9 cellular contexts compared by ENCODE assay signal in the genomic region with DNA sequence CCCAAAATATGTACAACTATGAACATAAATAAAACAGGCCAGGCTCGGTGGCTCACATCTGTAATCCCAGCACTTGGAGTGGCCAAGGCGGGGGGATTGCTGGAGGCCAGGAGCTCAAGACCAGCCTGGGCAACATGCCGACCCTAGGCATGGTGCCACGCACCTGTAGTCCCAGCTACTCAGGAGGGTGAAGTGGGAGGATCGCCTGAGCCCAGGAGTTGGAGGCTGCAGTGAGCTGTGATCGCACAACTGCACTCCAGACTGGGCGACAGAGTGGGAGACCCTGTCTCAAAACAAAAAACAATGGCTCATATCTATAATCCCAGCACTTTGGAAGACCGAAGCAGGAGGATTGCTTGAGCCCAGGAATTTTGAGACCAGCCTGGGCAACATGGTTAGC. TPM values are rescaled to one million over a fixed set of nuclear protein-coding genes. Genes with fewer than 3 reads are reported as not detected.
DNase-seq lines count a peak whose midpoint lies in the region; ATAC-seq, FAIRE-seq and TF ChIP-seq lines count a peak whose summit lies in the region.
"Had no signal": no experiment of that assay in that cellular context is flagged by ENCODE, and none has a peak within 500 bp of the region (broad histone marks: within the 10 kb centered on the region; RNA-seq: fewer than 3 reads in every experiment).

No MANE protein-coding gene starts in this region.

- H3K9me2 ChIP-seq in Karpas-422 (replicated peaks; ENCODE audit: insufficient read depth, low read length): no peaks in the 10 kb centered on the region

- BruUV-seq in Calu3 (replicated peaks; lab: Mats Ljungman, UMichigan): no TSS peak
- no TSS peak for BruUV-seq in K562 (replicated peaks; lab: Mats Ljungman, UMichigan)

- CTCF ChIA-PET in Calu3 (lab: Charles Lee) (interaction anchor here (1.1 kb wide), 1 partner anchor 73 kb away, joined by 4 read pairs; no protein-coding TSS in a partner anchor), K562 (lab: Yijun Ruan, JAX; ENCODE audit: low intra/inter-chr PET ratio) (no interaction called here)

- WGBS in K562 (ENCODE audit: insufficient coverage, low coverage, missing lambda C conversion rate): 4% methylated on average over 8 of the region's 8 CpGs

- H3K9ac ChIP-seq in Karpas-422 (ENCODE audit: low read length) (peak overlapping the region; percentile 92), K562 (ENCODE audit: insufficient read depth in 1 of 2, low read depth in 2 of 2, low read length in 2 of 2) (peak overlapping the region; percentile 81 to 90)
- H3K9ac ChIP-seq: parathyroid adenoma had no signal

- no peak for TF ChIP-seq EP300 in K562 (IDR thresholded peaks at IDR 0.05; ENCODE audit: low read length)

- H4K20me1 ChIP-seq in Karpas-422 (ENCODE audit: insufficient read depth, low read depth, low read length) (no peaks in the 10 kb centered on the region; the same call in 1 of the 2 replicates), K562 (replicated peaks; ENCODE audit: control insufficient read depth, insufficient read depth, low read length) (no peaks in the 10 kb centered on the region)

- H3K9me3 Mint-ChIP-seq in Calu3 (ENCODE audit: low read depth, unreplicated experiment) (no peaks in the 10 kb centered on the region), natural killer cell (no peaks in the 10 kb centered on the region)

- intact Hi-C loops in Calu3 (cut with micrococcal nuclease; ENCODE audit: unreplicated experiment) (loop anchor here (5.0 kb wide), 1 partner anchor 71 kb away; no protein-coding TSS in a partner anchor), K562 (cut with micrococcal nuclease) (no loop called here), natural killer cell (cut with micrococcal nuclease) (no loop called here)

- H3K4me3 Mint-ChIP-seq in Calu3 (ENCODE audit: low read depth, unreplicated experiment): peak overlapping the region; percentile 88
- H3K4me3 Mint-ChIP-seq in natural killer cell: peak overlapping the region; percentile 51

- H3K4me2 ChIP-seq in Karpas-422 (ENCODE audit: low read depth, low read length, poor library complexity, severe bottlenecking) (peak overlapping the region; percentile 85), K562 (ENCODE audit: insufficient read depth, low read length) (peak overlapping the region; percentile 89)

- H3K27me3 Mint-ChIP-seq in Calu3 (ENCODE audit: unreplicated experiment) (no peaks in the 10 kb centered on the region), natural killer cell (ENCODE audit: low read depth in 2 of 2) (no peaks in the 10 kb centered on the region)

- no peak overlapping the region for H2AFZ ChIP-seq in Karpas-422 (ENCODE audit: low read length)
- H2AFZ ChIP-seq in K562 (ENCODE audit: low read depth, low read length): no peak overlapping the region
- H2AFZ ChIP-seq: parathyroid adenoma had no signal

- no peak for TF ChIP-seq RAD21 in K562 (CRISPR knock-in tag; conservative IDR thresholded peaks at IDR 0.05 in 1 of 2, IDR thresholded peaks at IDR 0.05 in 1 of 2)

- H3K4me3 ChIP-seq in Karpas-422 (ENCODE audit: low read length) (peak overlapping the region; percentile 82), K562 (peak overlapping the region; percentile 89)

- DNase-seq in Calu3: no peak
- no peak for DNase-seq in Karpas-422
- no peak for DNase-seq in K562 (ENCODE audit: extremely low read depth in 1 of 4, low spot score in 3 of 4)
- DNase-seq in natural killer cell: no peak
- DNase-seq in stimulated activated CD4-positive, alpha-beta T cell treated with anti-CD3 and anti-CD28 coated beads, Interleukin-15, amount 100 ng/mL, for 24 hours: no peak
- no peak for DNase-seq in stimulated activated naive CD4-positive, alpha-beta T cell treated with Interleukin-2 at 50 U/mL for 16 hours (lab: John Stamatoyannopoulos, UW)
- no peak for DNase-seq in activated CD8-positive, alpha-beta memory T cell treated with anti-CD3 and anti-CD28 coated beads, Interleukin-2, amount 50 U/mL, for 4 hours
- no peak for DNase-seq in NCI-H524 (lab: John Stamatoyannopoulos, UW)

- no peaks in the 10 kb centered on the region for H3K9me1 ChIP-seq in K562 (ENCODE audit: control insufficient read depth, insufficient read depth, low read length)

- no peak overlapping the region for H3K27ac Mint-ChIP-seq in Calu3 (ENCODE audit: unreplicated experiment)
- peak overlapping the region in 1 of 2 donors; percentile 83 for H3K27ac Mint-ChIP-seq in natural killer cell

- ATAC-seq in K562 (no peak; the same call in 2 of the 3 replicates), natural killer cell (no peak)

- POLR2A ChIA-PET in K562 (lab: Yijun Ruan, JAX): interaction anchor here (0.5 to 1.3 kb wide), 5 partner anchors 11 to 261 kb away, joined by 3 to 5 read pairs (median 3); no protein-coding TSS in a partner anchor

- H3K4me1 ChIP-seq in Karpas-422 (ENCODE audit: low read length): peaks cover 24% of the 10 kb centered on the region
- peaks cover 4 to 6% of the 10 kb centered on the region in 2 experiments; a peak in 3 of 5 replicates for H3K4me1 ChIP-seq in K562 (replicated peaks in 1 of 2; ENCODE audit: control insufficient read depth in 2 of 2, insufficient read depth in 2 of 2, low read length in 2 of 2)
- H3K4me1 ChIP-seq: parathyroid adenoma had no signal

- no peak overlapping the region for H3K27ac ChIP-seq in Karpas-422 (ENCODE audit: low read length)
- H3K27ac ChIP-seq in K562 (ENCODE audit: extremely low read depth, low read depth, low read length): peak overlapping the region; percentile 18; the same call in 2 of the 3 replicates
- H3K27ac ChIP-seq: parathyroid adenoma had no signal

- TF ChIP-seq CTCF in Calu3 (IDR thresholded peaks at IDR 0.05; ENCODE audit: unreplicated experiment): no peak
- TF ChIP-seq CTCF in K562 (IDR thresholded peaks at IDR 0.05 in 2 of 3, conservative IDR thresholded peaks at IDR 0.05 in 1 of 3; ENCODE audit: insufficient read depth in 2 of 3, low read depth in 1 of 3, low read length in 3 of 3): no peak
- TF ChIP-seq CTCF in natural killer cell (IDR thresholded peaks at IDR 0.05): no peak

- H3K79me2 ChIP-seq in Karpas-422 (ENCODE audit: low read length) (peaks cover 60% of the 10 kb centered on the region), K562 (ENCODE audit: control insufficient read depth, insufficient read depth, low read length) (peaks cover 59% of the 10 kb centered on the region)

- H3K4me1 Mint-ChIP-seq in Calu3 (ENCODE audit: low read depth, unreplicated experiment) (peaks cover 9% of the 10 kb centered on the region), natural killer cell (peaks cover 25 to 31% of the 10 kb centered on the region in 2 donors)

- FAIRE-seq in K562 (lab: Jason Lieb, UNC): no peak

- H3K36me3 Mint-ChIP-seq in Calu3 (ENCODE audit: insufficient read depth, unreplicated experiment) (peaks cover 20% of the 10 kb centered on the region), natural killer cell (no peaks in the 10 kb centered on the region)

- no peaks in the 10 kb centered on the region for H3K27me3 ChIP-seq in Karpas-422 (ENCODE audit: low read length)
- no peaks in the 10 kb centered on the region for H3K27me3 ChIP-seq in K562 (ENCODE audit: control insufficient read depth in 2 of 2, insufficient read depth in 2 of 2, low read length in 2 of 2)

- no peaks in the 10 kb centered on the region for H3K9me3 ChIP-seq in Karpas-422 (ENCODE audit: low read length)
- H3K9me3 ChIP-seq in K562 (replicated peaks; ENCODE audit: control insufficient read depth, insufficient read depth, low read depth, low read length): no peaks in the 10 kb centered on the region

- H3K36me3 ChIP-seq in Karpas-422 (ENCODE audit: insufficient read depth, low read length) (peaks cover 16% of the 10 kb centered on the region; the same call in 1 of the 2 replicates), K562 (ENCODE audit: control insufficient read depth, insufficient read depth, low read length) (peaks cover 23% of the 10 kb centered on the region; the same call in 2 of the 3 replicates)

- in situ Hi-C loops in K562 (cut with MboI): loop anchor here (5.0 kb wide), 1 partner anchor 81 kb away; no protein-coding TSS in a partner anchor

- no peak for TF ChIP-seq POLR2A in K562 (conservative IDR thresholded peaks at IDR 0.05)

RNA-seq across cellular contexts. Expression of a gene that starts 1.5 kb away (rescaled TPM):
- total RNA-seq in Calu3 (2022) (15.4 and 15.7 TPM in 2 replicates), K562 (2014; rRNA removed) (16.1 and 17.6 TPM in 2 replicates), K562 (2014; rRNA removed; fragmentation: Illumina TruSeq; extraction: Trizol) (31.7 and 40.5 TPM in 2 replicates), K562 (2015; rRNA removed; fragmentation: Illumina TruSeq; extraction: Trizol) (27.2 and 30.2 TPM in 2 replicates), K562 (2021) (22.5 and 23.1 TPM in 2 replicates), natural killer cell (10 to 100 TPM; 14.6 to 18.3 (median 14.9) TPM)
- total RNA-seq in Karpas-422 (2014; rRNA removed; shearing (Covaris generic); ENCODE audit: low replicate concordance): 23.2 and 32.6 TPM in 2 replicates
- total RNA-seq in K562 (2011; cell fraction: chromatin; rRNA removed; ENCODE audit: low replicate concordance): 9.3 and 32.6 TPM in 2 replicates
- total RNA-seq in K562 (2011; cell fraction: nucleolus; rRNA removed): 9.8 and 12.0 TPM in 2 replicates
- total RNA-seq in K562 (2011; cell fraction: nucleoplasm; rRNA removed): 16.6 and 25.2 TPM in 2 replicates
- polyA plus RNA-seq in K562 (2011; rRNA removed) (19.6 and 29.7 TPM in 2 replicates), K562 (2014; fragmentation: Illumina TruSeq; extraction: Trizol) (21.7 and 23.9 TPM in 2 replicates), K562 (2014; fragmentation: Nextera tagmentation; extraction: Ambion mirVana) (10 to 100 TPM; 10.2 to 17.6 TPM), K562 (2014; rRNA removed) (15.9 and 17.2 TPM in 2 replicates)
- polyA plus RNA-seq in K562 (2011; cell fraction: cytosol; rRNA removed): 5.5 and 7.6 TPM in 2 replicates
- 10.6 and 13.1 TPM in 2 replicates for polyA plus RNA-seq in K562 (2011; cell fraction: nucleus; rRNA removed)
- 12.4 and 12.6 TPM in 2 replicates for polyA plus RNA-seq in K562 (2012)
- 34.3 and 35.6 TPM in 2 replicates for polyA minus RNA-seq in K562 (2011; rRNA and poly(A)+ RNA removed)
- polyA minus RNA-seq in K562 (2011; cell fraction: cytosol; rRNA and poly(A)+ RNA removed): 10.6 and 16.1 TPM in 2 replicates
- 11.8 and 16.2 TPM in 2 replicates for polyA minus RNA-seq in K562 (2011; cell fraction: nucleus; rRNA and poly(A)+ RNA removed)

RNA-seq across cellular contexts. Expression of a gene that starts 26.1 kb away (rescaled TPM):
- not detected in 2 replicates for total RNA-seq in Calu3 (2022)
- total RNA-seq in Karpas-422 (2014; rRNA removed; shearing (Covaris generic); ENCODE audit: low replicate concordance): 41.6 and 58.5 TPM in 2 replicates
- total RNA-seq in K562 (2011; cell fraction: chromatin; rRNA removed; ENCODE audit: low replicate concordance): 37.8 and 44.9 TPM in 2 replicates
- 39.6 and 44.5 TPM in 2 replicates for total RNA-seq in K562 (2011; cell fraction: nucleolus; rRNA removed)
- 42.6 and 48.0 TPM in 2 replicates for total RNA-seq in K562 (2011; cell fraction: nucleoplasm; rRNA removed)
- 29.1 and 34.2 TPM in 2 replicates for total RNA-seq in K562 (2014; rRNA removed)
- total RNA-seq in K562 (2014; rRNA removed; fragmentation: Illumina TruSeq; extraction: Trizol): 42.6 and 43.6 TPM in 2 replicates
- total RNA-seq in K562 (2015; rRNA removed; fragmentation: Illumina TruSeq; extraction: Trizol): 38.2 and 41.0 TPM in 2 replicates
- total RNA-seq in K562 (2021): 35.4 and 36.4 TPM in 2 replicates
- polyA plus RNA-seq in K562 (2011; rRNA removed): 48.7 and 95.5 TPM in 2 replicates
- 58.3 and 118 TPM in 2 replicates for polyA plus RNA-seq in K562 (2011; cell fraction: cytosol; rRNA removed)
- polyA plus RNA-seq in K562 (2011; cell fraction: nucleus; rRNA removed): 33.5 and 44.6 TPM in 2 replicates
- 41.1 and 52.0 TPM in 2 replicates for polyA plus RNA-seq in K562 (2012)
- 46.4 and 47.4 TPM in 2 replicates for polyA plus RNA-seq in K562 (2014; fragmentation: Illumina TruSeq; extraction: Trizol)
- 10 to 100 TPM; 63.7 to 68.6 TPM for polyA plus RNA-seq in K562 (2014; fragmentation: Nextera tagmentation; extraction: Ambion mirVana)
- 32.2 and 33.8 TPM in 2 replicates for polyA plus RNA-seq in K562 (2014; rRNA removed)
- polyA minus RNA-seq in K562 (2011; rRNA and poly(A)+ RNA removed): 90.1 and 183 TPM in 2 replicates
- 26.7 and 55.8 TPM in 2 replicates for polyA minus RNA-seq in K562 (2011; cell fraction: cytosol; rRNA and poly(A)+ RNA removed)
- polyA minus RNA-seq in K562 (2011; cell fraction: nucleus; rRNA and poly(A)+ RNA removed): 19.7 and 23.4 TPM in 2 replicates
- 100 to 1,000 TPM in 2 of 3 donors, 10 to 100 TPM in 1; 87.9 to 103 (median 102) TPM for total RNA-seq in natural killer cell

RNA-seq across cellular contexts. Expression of a gene that starts 52.0 kb away (rescaled TPM):
- total RNA-seq in Calu3 (2022) (39.7 and 40.6 TPM in 2 replicates), K562 (2014; rRNA removed) (9.8 and 15.5 TPM in 2 replicates), K562 (2014; rRNA removed; fragmentation: Illumina TruSeq; extraction: Trizol) (18.8 and 20.8 TPM in 2 replicates), K562 (2015; rRNA removed; fragmentation: Illumina TruSeq; extraction: Trizol) (15.6 and 17.4 TPM in 2 replicates), K562 (2021) (30.7 TPM in 2 replicates), natural killer cell (10 to 100 TPM; 39.0 to 43.9 (median 41.5) TPM)
- total RNA-seq in Karpas-422 (2014; rRNA removed; shearing (Covaris generic); ENCODE audit: low replicate concordance): 23.8 and 32.0 TPM in 2 replicates
- 18.5 and 28.6 TPM in 2 replicates for total RNA-seq in K562 (2011; cell fraction: chromatin; rRNA removed; ENCODE audit: low replicate concordance)
- total RNA-seq in K562 (2011; cell fraction: nucleolus; rRNA removed): 23.0 and 25.2 TPM in 2 replicates
- total RNA-seq in K562 (2011; cell fraction: nucleoplasm; rRNA removed): 21.9 and 25.4 TPM in 2 replicates
- polyA plus RNA-seq in K562 (2011; rRNA removed) (31.1 and 44.7 TPM in 2 replicates), K562 (2014; fragmentation: Illumina TruSeq; extraction: Trizol) (25.3 and 27.1 TPM in 2 replicates), K562 (2014; fragmentation: Nextera tagmentation; extraction: Ambion mirVana) (1 to 10 TPM; 6.0 to 7.7 TPM), K562 (2014; rRNA removed) (25.5 and 29.2 TPM in 2 replicates)
- polyA plus RNA-seq in K562 (2011; cell fraction: cytosol; rRNA removed): 28.2 and 31.7 TPM in 2 replicates
- polyA plus RNA-seq in K562 (2011; cell fraction: nucleus; rRNA removed): 18.2 and 19.0 TPM in 2 replicates
- 32.0 and 35.9 TPM in 2 replicates for polyA plus RNA-seq in K562 (2012)
- 23.0 and 32.2 TPM in 2 replicates for polyA minus RNA-seq in K562 (2011; rRNA and poly(A)+ RNA removed)
- 16.5 and 19.2 TPM in 2 replicates for polyA minus RNA-seq in K562 (2011; cell fraction: cytosol; rRNA and poly(A)+ RNA removed)
- 9.8 and 18.4 TPM in 2 replicates for polyA minus RNA-seq in K562 (2011; cell fraction: nucleus; rRNA and poly(A)+ RNA removed)

Comparison
In these comparisons a context has a peak if more than half of its experiments do, and no peak if none do; other contexts are left out.
1. RNA of a gene that starts 26.1 kb away (total RNA-seq): 87.9 to 103 TPM in natural killer cell, 41.6 to 58.5 TPM in Karpas-422 and 29.1 to 48.0 TPM in K562; not detected in Calu3; every median in the first group is over 10 times any median in the second.